18 cellular contexts compared by ENCODE assay signal in the genomic region with DNA sequence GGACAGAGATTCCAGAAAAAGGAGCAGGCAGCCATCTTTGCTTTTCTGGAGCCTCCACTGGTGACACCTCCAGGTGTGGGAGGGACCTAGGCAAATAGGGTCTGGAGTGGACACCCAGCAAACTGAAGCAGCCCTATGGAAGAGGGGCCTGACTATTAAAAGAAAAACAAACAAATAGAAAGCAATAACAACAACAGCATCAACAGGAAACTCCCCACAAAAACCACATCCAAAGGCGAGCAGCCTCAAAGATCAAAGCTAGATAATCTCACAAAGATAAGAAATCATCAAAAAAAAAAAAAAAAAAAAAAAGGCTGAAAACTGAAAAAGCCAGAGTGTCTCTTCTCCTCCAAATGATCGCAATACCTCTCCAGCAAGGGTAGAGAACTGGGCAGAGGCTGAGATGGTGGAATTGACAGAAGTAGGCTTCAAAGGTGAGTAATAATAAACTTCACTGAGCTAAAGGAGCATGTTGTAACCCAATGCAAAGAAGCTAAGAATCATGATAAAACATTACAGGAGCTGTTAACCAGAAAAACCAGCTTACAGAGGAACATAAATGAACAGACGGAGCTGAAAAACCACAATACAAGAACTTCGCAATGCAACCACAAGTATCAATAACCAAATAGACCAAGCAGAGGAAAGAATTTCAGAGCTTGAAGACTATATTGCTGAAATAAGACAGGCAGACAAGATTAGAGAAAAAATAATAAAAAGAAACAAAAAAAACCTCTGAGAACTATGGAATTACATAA.
DNase-seq lines count a peak whose midpoint lies in the region; ATAC-seq and TF ChIP-seq lines count a peak whose summit lies in the region.
"Had no signal": no experiment of that assay in that cellular context is flagged by ENCODE, and none has a peak within 500 bp of the region (broad histone marks: within the 10 kb centered on the region; RNA-seq: fewer than 3 reads in every experiment).

No MANE protein-coding gene starts in this region.

- peaks cover 21% of the 10 kb centered on the region for H3K27me3 Mint-ChIP-seq in activated CD8-positive, alpha-beta memory T cell treated with anti-CD3 and anti-CD28 coated beads, Interleukin-2, amount 10 ng/mL, durations not matched to agents 7 days and 5 days
- H3K27me3 Mint-ChIP-seq in activated naive CD8-positive, alpha-beta T cell treated with anti-CD3 and anti-CD28 coated beads, Interleukin-2, amount 50 U/mL, for 24 hours: peaks cover 2% of the 10 kb centered on the region
- no peaks in the 10 kb centered on the region for H3K27me3 Mint-ChIP-seq in natural killer cell (ENCODE audit: low read depth in 2 of 2)
- peaks cover 4% of the 10 kb centered on the region for H3K27me3 Mint-ChIP-seq in endothelial cell (ENCODE audit: unreplicated experiment)

- no peaks in the 10 kb centered on the region for H3K36me3 ChIP-seq in gastrocnemius medialis

- TF ChIP-seq POLR2A in gastrocnemius medialis (IDR thresholded peaks at IDR 0.05): no peak

- no peaks in the 10 kb centered on the region for H3K27me3 ChIP-seq in gastrocnemius medialis

- H3K4me1 Mint-ChIP-seq in activated CD8-positive, alpha-beta memory T cell treated with anti-CD3 and anti-CD28 coated beads, Interleukin-2, amount 10 ng/mL, durations not matched to agents 7 days and 5 days: peaks cover 21% of the 10 kb centered on the region
- H3K4me1 Mint-ChIP-seq in activated naive CD8-positive, alpha-beta T cell treated with anti-CD3 and anti-CD28 coated beads, Interleukin-2, amount 50 U/mL, for 24 hours: peaks cover 19% of the 10 kb centered on the region
- H3K4me1 Mint-ChIP-seq in natural killer cell (peaks cover 28 to 33% of the 10 kb centered on the region in 2 donors), endothelial cell (ENCODE audit: unreplicated experiment) (peaks cover 2% of the 10 kb centered on the region)

- H3K4me3 ChIP-seq in GM12865 (ENCODE audit: low read depth, low read length) (no peak overlapping the region), gastrocnemius medialis (no peak overlapping the region)
- H3K4me3 ChIP-seq: PC-9 had no signal

- H3K36me3 Mint-ChIP-seq in activated CD8-positive, alpha-beta memory T cell treated with anti-CD3 and anti-CD28 coated beads, Interleukin-2, amount 10 ng/mL, durations not matched to agents 7 days and 5 days: peaks cover 8% of the 10 kb centered on the region
- H3K36me3 Mint-ChIP-seq in activated naive CD8-positive, alpha-beta T cell treated with anti-CD3 and anti-CD28 coated beads, Interleukin-2, amount 50 U/mL, for 24 hours (ENCODE audit: low read depth): peaks cover 2% of the 10 kb centered on the region
- H3K36me3 Mint-ChIP-seq in natural killer cell (peaks cover 7% of the 10 kb centered on the region), endothelial cell (ENCODE audit: low read depth, unreplicated experiment) (peaks cover 4% of the 10 kb centered on the region)

- no peak for TF ChIP-seq CTCF in GM12865 (IDR thresholded peaks at IDR 0.05; ENCODE audit: insufficient read depth, low read depth, low read length, missing control alignments)
- TF ChIP-seq CTCF in natural killer cell (IDR thresholded peaks at IDR 0.05): no peak
- no peak for TF ChIP-seq CTCF in endothelial cell (IDR thresholded peaks at IDR 0.05; ENCODE audit: unreplicated experiment)
- TF ChIP-seq CTCF in gastrocnemius medialis (IDR thresholded peaks at IDR 0.05 in 4 of 5, conservative IDR thresholded peaks at IDR 0.05 in 1 of 5): no peak

- intact Hi-C loops in natural killer cell (cut with micrococcal nuclease): no loop called here
- intact Hi-C loops in gastrocnemius medialis (cut with DNase I; ENCODE audit: low total_unique reads): no loop called here

- ATAC-seq in activated CD8-positive, alpha-beta memory T cell treated with anti-CD3 and anti-CD28 coated beads, Interleukin-2, amount 10 ng/mL, durations not matched to agents 7 days and 5 days: peak; percentile 30
- no peak for ATAC-seq in activated naive CD8-positive, alpha-beta T cell treated with anti-CD3 and anti-CD28 coated beads, Interleukin-2, amount 50 U/mL, for 24 hours
- peak in 2 of 3 donors; percentile 26 to 29 for ATAC-seq in natural killer cell
- no peak for ATAC-seq in gastrocnemius medialis
- ATAC-seq: HepG2 had no signal

- H3K4me1 ChIP-seq in gastrocnemius medialis: no peaks in the 10 kb centered on the region

- H3K4me3 Mint-ChIP-seq in activated CD8-positive, alpha-beta memory T cell treated with anti-CD3 and anti-CD28 coated beads, Interleukin-2, amount 10 ng/mL, durations not matched to agents 7 days and 5 days: no peak overlapping the region
- no peak overlapping the region for H3K4me3 Mint-ChIP-seq in activated naive CD8-positive, alpha-beta T cell treated with anti-CD3 and anti-CD28 coated beads, Interleukin-2, amount 50 U/mL, for 24 hours
- H3K4me3 Mint-ChIP-seq in natural killer cell (peak overlapping the region; percentile 74), endothelial cell (ENCODE audit: unreplicated experiment) (no peak overlapping the region)

- CTCF ChIA-PET in activated CD8-positive, alpha-beta memory T cell treated with anti-CD3 and anti-CD28 coated beads, Interleukin-2, amount 10 ng/mL, durations not matched to agents 7 days and 5 days (lab: Charles Lee): no interaction called here

- in situ Hi-C loops in gastrocnemius medialis (cut with MboI; ENCODE audit: low sequenced_read_pairs in 4 of 4): no loop called here

- H3K9me3 Mint-ChIP-seq in activated CD8-positive, alpha-beta memory T cell treated with anti-CD3 and anti-CD28 coated beads, Interleukin-2, amount 10 ng/mL, durations not matched to agents 7 days and 5 days (ENCODE audit: low read depth): peaks cover 4% of the 10 kb centered on the region
- peaks cover 27% of the 10 kb centered on the region for H3K9me3 Mint-ChIP-seq in activated naive CD8-positive, alpha-beta T cell treated with anti-CD3 and anti-CD28 coated beads, Interleukin-2, amount 50 U/mL, for 24 hours
- H3K9me3 Mint-ChIP-seq in natural killer cell: peaks cover 2 to 9% of the 10 kb centered on the region in 2 donors
- H3K9me3 Mint-ChIP-seq in endothelial cell (ENCODE audit: unreplicated experiment): peaks cover 8% of the 10 kb centered on the region

- DNase-seq in activated CD8-positive, alpha-beta memory T cell treated with anti-CD3 and anti-CD28 coated beads, Interleukin-2, amount 10 ng/mL, durations not matched to agents 7 days and 5 days: no peak
- no peak for DNase-seq in activated CD8-positive, alpha-beta memory T cell treated with anti-CD3 and anti-CD28 coated beads, Interleukin-2, amount 50 U/mL, for 4 hours
- DNase-seq in GM12865 (ENCODE audit: low read depth) (peak; percentile 35), natural killer cell (no peak), endothelial cell (ENCODE audit: low spot score) (no peak), gastrocnemius medialis (no peak), NCI-H446 (lab: John Stamatoyannopoulos, UW) (no peak)
- no peak for DNase-seq in activated naive CD8-positive, alpha-beta T cell treated with anti-CD3 and anti-CD28 coated beads, Interleukin-2, amount 50 U/mL, for 24 hours
- DNase-seq: COR-L47, DMS153, GOT3, NCI-H1092, NCI-H2081 treated with DMSO at 0.1 percent for 48 hours, NCI-H510A treated with DMSO at 0.1 percent for 48 hours, NCI-H82 had no signal

- no peak overlapping the region for H3K27ac ChIP-seq in gastrocnemius medialis
- H3K27ac ChIP-seq: KMS-11, PC-9 had no signal

- peaks cover 0 to 7% (median 0%) of the 10 kb centered on the region in 3 donors for H3K9me3 ChIP-seq in gastrocnemius medialis

- no peak overlapping the region for H3K27ac Mint-ChIP-seq in activated CD8-positive, alpha-beta memory T cell treated with anti-CD3 and anti-CD28 coated beads, Interleukin-2, amount 10 ng/mL, durations not matched to agents 7 days and 5 days
- H3K27ac Mint-ChIP-seq in activated naive CD8-positive, alpha-beta T cell treated with anti-CD3 and anti-CD28 coated beads, Interleukin-2, amount 50 U/mL, for 24 hours: peak overlapping the region; percentile 32
- peak overlapping the region; percentile 61 to 74 for H3K27ac Mint-ChIP-seq in natural killer cell
- no peak overlapping the region for H3K27ac Mint-ChIP-seq in endothelial cell (ENCODE audit: unreplicated experiment)

Comparison
In these comparisons a context has a peak if more than half of its experiments do, and no peak if none do; other contexts are left out.
1. ATAC-seq: peak in activated CD8-positive, alpha-beta memory T cell treated with anti-CD3 and anti-CD28 coated beads, Interleukin-2, amount 10 ng/mL, durations not matched to agents 7 days and 5 days (single experiment) and natural killer cell (2 of 3); none in activated naive CD8-positive, alpha-beta T cell treated with anti-CD3 and anti-CD28 coated beads, Interleukin-2, amount 50 U/mL, for 24 hours (single experiment) and gastrocnemius medialis (0 of 2).
2. H3K27ac Mint-ChIP-seq: peak in activated naive CD8-positive, alpha-beta T cell treated with anti-CD3 and anti-CD28 coated beads, Interleukin-2, amount 50 U/mL, for 24 hours (single experiment) and natural killer cell (2 of 2); none in activated CD8-positive, alpha-beta memory T cell treated with anti-CD3 and anti-CD28 coated beads, Interleukin-2, amount 10 ng/mL, durations not matched to agents 7 days and 5 days (single experiment) and endothelial cell (single experiment).